In genomic region chr16:588889-589657, GRCh38 we compare ENCODE assay signal across 8 cellular contexts. TPM values are rescaled to one million over a fixed set of nuclear protein-coding genes. Genes with fewer than 3 reads are reported as not detected.
A peak's percentile ranks its signal among the peaks of the same experiment; 100 is the strongest.
DNase-seq lines count a peak whose midpoint lies in the region; ATAC-seq, FAIRE-seq and TF ChIP-seq lines count a peak whose summit lies in the region.

No MANE protein-coding gene starts in this region.

- H3K4me1 ChIP-seq in pancreas (peaks cover 32 to 43% (median 42%) of the 10 kb centered on the region in 3 donors), thyroid gland (peaks cover 42 to 56% of the 10 kb centered on the region in 2 donors)

- WGBS in pancreas, 2 donors = 0 to 1% methylated on average over 78 to 107 of the region's 107 CpGs
- WGBS in thyroid gland, 2 donors = 1% methylated on average over 14 to 20 of the region's 107 CpGs

- peak overlapping the region; percentile 96 to 98 (median 96) for H3K27ac ChIP-seq in pancreas
- H3K27ac ChIP-seq in thyroid gland = peak overlapping the region; percentile 89 to 97 (median 92)

- H3K4me3 Mint-ChIP-seq in activated naive CD8-positive, alpha-beta T cell treated with anti-CD3 and anti-CD28 coated beads, Interleukin-2, amount 10 ng/mL, durations not matched to agents 7 days and 5 days = peak overlapping the region; percentile 99

- H3K27me3 ChIP-seq in pancreas (no peaks in the 10 kb centered on the region), thyroid gland (no peaks in the 10 kb centered on the region)

- POLR2A ChIA-PET in activated naive CD8-positive, alpha-beta T cell treated with anti-CD3 and anti-CD28 coated beads, Interleukin-2, amount 10 ng/mL, durations not matched to agents 7 days and 5 days (lab: Charles Lee) = interaction anchor here (0.9 to 2.2 kb wide), 8 partner anchors 9 to 1566 kb away, joined by 3 to 8 read pairs (median 4); partner anchors contain the start of genes CAPN15, JMJD8, METTL26 and NHLRC4

- intact Hi-C loops in Right ventricle myocardium inferior (cut with DNase I) (loop anchor here (2.0 to 5.0 kb wide), 2 partner anchors 48 to 73 kb away; partner anchors contain the start of gene METTL26), pancreas (cut with DNase I) (no loop called here), thyroid gland (cut with DNase I) (no loop called here)

- FAIRE-seq in pancreas (lab: Jason Lieb, UNC) = no peak

- H3K9me3 Mint-ChIP-seq in activated naive CD8-positive, alpha-beta T cell treated with anti-CD3 and anti-CD28 coated beads, Interleukin-2, amount 10 ng/mL, durations not matched to agents 7 days and 5 days = no peaks in the 10 kb centered on the region

- peak overlapping the region; percentile 82 for H3K4me3 ChIP-seq in GM12864 (ENCODE audit: low read depth, low read length)
- H3K4me3 ChIP-seq in pancreas = peak overlapping the region; percentile 65 to 86 (median 77)
- H3K4me3 ChIP-seq in thyroid gland (replicated peaks in 1 of 3) = peak overlapping the region; percentile 20 to 98 (median 57)

- TF ChIP-seq POLR2A in thyroid gland (IDR thresholded peaks at IDR 0.05) = peak in 1 of 2 donors; percentile 87

- no peaks in the 10 kb centered on the region for H3K27me3 Mint-ChIP-seq in activated naive CD8-positive, alpha-beta T cell treated with anti-CD3 and anti-CD28 coated beads, Interleukin-2, amount 10 ng/mL, durations not matched to agents 7 days and 5 days

- H3K36me3 Mint-ChIP-seq in activated naive CD8-positive, alpha-beta T cell treated with anti-CD3 and anti-CD28 coated beads, Interleukin-2, amount 10 ng/mL, durations not matched to agents 7 days and 5 days = no peaks in the 10 kb centered on the region

- H3K4me1 Mint-ChIP-seq in activated naive CD8-positive, alpha-beta T cell treated with anti-CD3 and anti-CD28 coated beads, Interleukin-2, amount 10 ng/mL, durations not matched to agents 7 days and 5 days = peaks cover 19% of the 10 kb centered on the region

- H3K36me3 ChIP-seq in pancreas = no peaks in the 10 kb centered on the region
- H3K36me3 ChIP-seq in thyroid gland = no peaks in the 10 kb centered on the region

- ATAC-seq in HG02642 (IDR thresholded peaks at IDR 0.05; ENCODE audit: poor library complexity, unreplicated experiment) = peak; percentile 78
- peak; percentile 74 for ATAC-seq in activated naive CD8-positive, alpha-beta T cell treated with anti-CD3 and anti-CD28 coated beads, Interleukin-2, amount 10 ng/mL, durations not matched to agents 7 days and 5 days (ENCODE audit: low read depth)
- peak; percentile 91 for ATAC-seq in Right ventricle myocardium inferior
- ATAC-seq in pancreas = peak; percentile 71 to 88 (median 78)

- no peak for TF ChIP-seq CTCF in GM12864 (IDR thresholded peaks at IDR 0.05; ENCODE audit: low read depth, low read length, missing control alignments)
- no peak for TF ChIP-seq CTCF in pancreas (IDR thresholded peaks at IDR 0.05)
- peak in 2 of 6 experiments; percentile 7 to 9 for TF ChIP-seq CTCF in thyroid gland (IDR thresholded peaks at IDR 0.05)

- H3K9me3 ChIP-seq in pancreas = no peaks in the 10 kb centered on the region
- no peaks in the 10 kb centered on the region for H3K9me3 ChIP-seq in thyroid gland

- H3K27ac Mint-ChIP-seq in activated naive CD8-positive, alpha-beta T cell treated with anti-CD3 and anti-CD28 coated beads, Interleukin-2, amount 10 ng/mL, durations not matched to agents 7 days and 5 days = peak overlapping the region; percentile 99

- peak; percentile 86 for DNase-seq in GM12864 (ENCODE audit: low read depth)
- peak; percentile 75 for DNase-seq in NCI-H1105 treated with DMSO at 0.1 percent for 48 hours (lab: John Stamatoyannopoulos, UW)
- DNase-seq in SKM-1 treated with dmso at 0.1 percent for 144 hours (lab: John Stamatoyannopoulos, UW; ENCODE audit: unreplicated experiment) = peak; percentile 86
- DNase-seq in activated naive CD8-positive, alpha-beta T cell treated with anti-CD3 and anti-CD28 coated beads, Interleukin-2, amount 10 ng/mL, durations not matched to agents 7 days and 5 days = peak; percentile 99
- peak; percentile 99 for DNase-seq in Right ventricle myocardium inferior (ENCODE audit: missing footprints)
- peak; percentile 95 to 99 (median 98) for DNase-seq in pancreas
- DNase-seq in thyroid gland = peak; percentile 97 to 98

RNA-seq across cellular contexts. Expression of gene RAB40C, which starts 0.8 kb away (rescaled TPM):
- total RNA-seq in activated naive CD8-positive, alpha-beta T cell treated with anti-CD3 and anti-CD28 coated beads, Interleukin-2, amount 10 ng/mL, durations not matched to agents 7 days and 5 days = 10 to 100 TPM; 15.1 to 18.2 TPM
- total RNA-seq in Right ventricle myocardium inferior = 8.8 TPM
- 10 to 100 TPM; 19.4 to 42.4 (median 30.6) TPM for total RNA-seq in pancreas
- 10 to 100 TPM; 47.0 to 71.4 TPM for polyA plus RNA-seq in pancreas
- total RNA-seq in thyroid gland = 10 to 100 TPM; 17.7 to 24.4 (median 18.4) TPM

RNA-seq across cellular contexts. Expression of gene PIGQ, which starts 19.3 kb away (rescaled TPM):
- total RNA-seq in activated naive CD8-positive, alpha-beta T cell treated with anti-CD3 and anti-CD28 coated beads, Interleukin-2, amount 10 ng/mL, durations not matched to agents 7 days and 5 days = 10 to 100 TPM; 46.3 to 54.3 TPM
- total RNA-seq in Right ventricle myocardium inferior (16.6 TPM), pancreas (10 to 100 TPM; 29.7 to 48.4 (median 40.0) TPM), thyroid gland (100 to 1,000 TPM in 3 of 4 donors, 10 to 100 TPM in 1; 69.6 to 125 (median 108) TPM)
- polyA plus RNA-seq in pancreas = 100 to 1,000 TPM in 1 of 2 donors, 10 to 100 TPM in 1; 79.5 to 165 TPM

RNA-seq across cellular contexts. Expression of gene NHLRC4, which starts 22.3 kb away (rescaled TPM):
- total RNA-seq in activated naive CD8-positive, alpha-beta T cell treated with anti-CD3 and anti-CD28 coated beads, Interleukin-2, amount 10 ng/mL, durations not matched to agents 7 days and 5 days = 1 to 10 TPM; 3.0 to 3.6 TPM
- total RNA-seq in Right ventricle myocardium inferior = 0.57 TPM
- total RNA-seq in pancreas = under 1 TPM in 4 of 6 donors, not detected in 2; 0.08 to 0.28 (median 0.14) TPM
- under 1 TPM; 0.05 to 0.27 TPM for polyA plus RNA-seq in pancreas
- under 1 TPM in 3 of 4 donors, not detected in 1; 0.63 to 0.81 (median 0.67) TPM for total RNA-seq in thyroid gland

RNA-seq across cellular contexts. Expression of gene PRR35, which starts 28.9 kb away (rescaled TPM):
- not detected for total RNA-seq in activated naive CD8-positive, alpha-beta T cell treated with anti-CD3 and anti-CD28 coated beads, Interleukin-2, amount 10 ng/mL, durations not matched to agents 7 days and 5 days
- not detected for total RNA-seq in Right ventricle myocardium inferior
- total RNA-seq in pancreas = 1 to 10 TPM in 1 of 6 donors, under 1 TPM in 5; 0.09 to 1.0 (median 0.70) TPM
- under 1 TPM; 0.38 to 0.72 TPM for polyA plus RNA-seq in pancreas
- total RNA-seq in thyroid gland = not detected

RNA-seq across cellular contexts. Expression of gene WFIKKN1, which starts 41.7 kb away (rescaled TPM):
- total RNA-seq in activated naive CD8-positive, alpha-beta T cell treated with anti-CD3 and anti-CD28 coated beads, Interleukin-2, amount 10 ng/mL, durations not matched to agents 7 days and 5 days = under 1 TPM; 0.47 to 0.60 TPM
- total RNA-seq in Right ventricle myocardium inferior = 0.16 TPM
- total RNA-seq in pancreas = 1 to 10 TPM in 3 of 6 donors, under 1 TPM in 3; 0.75 to 2.0 (median 1.2) TPM
- 10 to 100 TPM in 1 of 2 donors, 1 to 10 TPM in 1; 2.6 to 13.8 TPM for polyA plus RNA-seq in pancreas
- total RNA-seq in thyroid gland = 1 to 10 TPM in 1 of 4 donors, under 1 TPM in 3; 0.13 to 1.8 (median 0.77) TPM

Comparison
In these comparisons a context has a peak if more than half of its experiments do, and no peak if none do; other contexts are left out.
1. Peak in every context shown above with its lines: DNase-seq, ATAC-seq, H3K4me3 ChIP-seq and H3K27ac ChIP-seq.